Comparison of ENCODE assay signal across 29 cellular contexts in genomic region chr12:58602179-58602578, GRCh38.
"Had no signal": no experiment of that assay in that cellular context is flagged by ENCODE, and none has a peak within 500 bp of the region (broad histone marks: within the 10 kb centered on the region; RNA-seq: fewer than 3 reads in every experiment).

No MANE protein-coding gene starts in this region.

- ATAC-seq: activated CD4-positive, alpha-beta T cell treated with anti-CD3 and anti-CD28 coated beads for 36 hours; activated CD8-positive, alpha-beta memory T cell treated with anti-CD3 and anti-CD28 coated beads, Interleukin-2, amount 10 ng/mL, durations not matched to agents 7 days and 5 days; activated CD8-positive, alpha-beta T cell treated with anti-CD3 and anti-CD28 coated beads, Interleukin-2, amount 10 ng/mL, durations not matched to agents 7 days and 5 days; activated naive CD8-positive, alpha-beta T cell treated with anti-CD3 and anti-CD28 coated beads, Interleukin-2, amount 50 U/mL, for 24 hours; body of pancreas; effector memory CD8-positive, alpha-beta T cell had no signal

- H3K4me3 Mint-ChIP-seq: activated CD4-positive, alpha-beta memory T cell treated with anti-CD3 and anti-CD28 coated beads for 36 hours; activated CD4-positive, alpha-beta T cell treated with anti-CD3 and anti-CD28 coated beads for 36 hours; activated CD4-positive, alpha-beta T cell treated with anti-CD3 and anti-CD28 coated beads, Interleukin-2, amount 10 ng/mL, durations not matched to agents 24 days and 14 days; activated CD8-positive, alpha-beta memory T cell treated with anti-CD3 and anti-CD28 coated beads, Interleukin-2, amount 10 ng/mL, durations not matched to agents 7 days and 5 days; activated CD8-positive, alpha-beta T cell treated with anti-CD3 and anti-CD28 coated beads, Interleukin-2, amount 10 ng/mL, durations not matched to agents 7 days and 5 days; activated naive CD4-positive, alpha-beta T cell treated with anti-CD3 and anti-CD28 coated beads for 36 hours; activated naive CD4-positive, alpha-beta T cell treated with anti-CD3 and anti-CD28 coated beads, Interleukin-2, amount 50 U/mL, for 24 hours; activated naive CD8-positive, alpha-beta T cell treated with anti-CD3 and anti-CD28 coated beads for 36 hours; activated naive CD8-positive, alpha-beta T cell treated with anti-CD3 and anti-CD28 coated beads, Interleukin-2, amount 50 U/mL, for 24 hours; activated T-helper 1 cell treated with anti-CD3 and anti-CD28 coated beads, Interleukin-12 subunit alpha, Interleukin-12 subunit beta, Interleukin-2, Interleukin-4 antibody, amounts not matched to agents 30 ng/mL and 10 ng/mL and 1 ng/mL, durations not matched to agents 14 hours and 24 hours and 36 hours; effector memory CD8-positive, alpha-beta T cell had no signal

- H3K9me3 Mint-ChIP-seq: activated CD4-positive, alpha-beta memory T cell treated with anti-CD3 and anti-CD28 coated beads for 36 hours; activated CD4-positive, alpha-beta T cell treated with anti-CD3 and anti-CD28 coated beads, Interleukin-2, amount 10 ng/mL, durations not matched to agents 24 days and 14 days; activated T-helper 1 cell treated with anti-CD3 and anti-CD28 coated beads, Interleukin-12 subunit alpha, Interleukin-12 subunit beta, Interleukin-2, Interleukin-4 antibody, amounts not matched to agents 30 ng/mL and 10 ng/mL and 1 ng/mL, durations not matched to agents 14 hours and 24 hours and 36 hours had no signal

- H3K9me3 ChIP-seq: body of pancreas, esophagus muscularis mucosa had no signal

- H3K4me3 ChIP-seq: body of pancreas, esophagus muscularis mucosa had no signal

- H3K36me3 Mint-ChIP-seq: activated CD4-positive, alpha-beta memory T cell treated with anti-CD3 and anti-CD28 coated beads for 36 hours; activated CD8-positive, alpha-beta memory T cell treated with anti-CD3 and anti-CD28 coated beads, Interleukin-2, amount 10 ng/mL, durations not matched to agents 7 days and 5 days; activated naive CD4-positive, alpha-beta T cell treated with anti-CD3 and anti-CD28 coated beads, Interleukin-2, amount 50 U/mL, for 24 hours; activated naive CD8-positive, alpha-beta T cell treated with anti-CD3 and anti-CD28 coated beads for 36 hours had no signal

- H3K27ac Mint-ChIP-seq: activated CD4-positive, alpha-beta memory T cell treated with anti-CD3 and anti-CD28 coated beads for 36 hours; activated CD4-positive, alpha-beta T cell treated with anti-CD3 and anti-CD28 coated beads for 36 hours; activated CD4-positive, alpha-beta T cell treated with anti-CD3 and anti-CD28 coated beads, Interleukin-2, amount 10 ng/mL, durations not matched to agents 24 days and 14 days; activated CD8-positive, alpha-beta memory T cell treated with anti-CD3 and anti-CD28 coated beads, Interleukin-2, amount 10 ng/mL, durations not matched to agents 7 days and 5 days; activated CD8-positive, alpha-beta T cell treated with anti-CD3 and anti-CD28 coated beads, Interleukin-2, amount 10 ng/mL, durations not matched to agents 7 days and 5 days; activated naive CD4-positive, alpha-beta T cell treated with anti-CD3 and anti-CD28 coated beads for 36 hours; activated naive CD4-positive, alpha-beta T cell treated with anti-CD3 and anti-CD28 coated beads, Interleukin-2, amount 50 U/mL, for 24 hours; activated naive CD8-positive, alpha-beta T cell treated with anti-CD3 and anti-CD28 coated beads for 36 hours; activated naive CD8-positive, alpha-beta T cell treated with anti-CD3 and anti-CD28 coated beads, Interleukin-2, amount 50 U/mL, for 24 hours; activated T-helper 1 cell treated with anti-CD3 and anti-CD28 coated beads, Interleukin-12 subunit alpha, Interleukin-12 subunit beta, Interleukin-2, Interleukin-4 antibody, amounts not matched to agents 30 ng/mL and 10 ng/mL and 1 ng/mL, durations not matched to agents 14 hours and 24 hours and 36 hours; activated T-helper 2 cell treated with anti-CD3 and anti-CD28 coated beads, Interferon-gamma antibody, Interleukin-2, Interleukin-4, amounts not matched to agents 10 μg/mL and 5 μg/mL and 100 μg/mL, durations not matched to agents 14 hours and 24 hours and 36 hours; effector memory CD8-positive, alpha-beta T cell had no signal

- H3K36me3 ChIP-seq: esophagus muscularis mucosa had no signal

- DNase-seq: activated CD4-positive, alpha-beta memory T cell treated with anti-CD3 and anti-CD28 coated beads for 36 hours; activated CD4-positive, alpha-beta T cell treated with anti-CD3 and anti-CD28 coated beads for 36 hours; activated CD4-positive, alpha-beta T cell treated with anti-CD3 and anti-CD28 coated beads, Interleukin-2, amount 10 ng/mL, durations not matched to agents 24 days and 14 days; activated CD4-positive, CD25-positive, alpha-beta regulatory T cell; activated CD4-positive, CD25-positive, alpha-beta regulatory T cell treated with anti-CD3 and anti-CD28 coated beads, Interleukin-2, amount 50 U/mL, for 72 hours; activated CD8-positive, alpha-beta memory T cell treated with anti-CD3 and anti-CD28 coated beads, Interleukin-2, amount 10 ng/mL, durations not matched to agents 7 days and 5 days; activated CD8-positive, alpha-beta memory T cell treated with anti-CD3 and anti-CD28 coated beads, Interleukin-2, amount 50 U/mL, for 4 hours; activated CD8-positive, alpha-beta T cell treated with anti-CD3 and anti-CD28 coated beads, Interleukin-2, amount 10 ng/mL, durations not matched to agents 7 days and 5 days; activated effector memory CD4-positive, alpha-beta T cell treated with anti-CD3 and anti-CD28 coated beads, Interleukin-2, amount 50 U/mL, for 16 hours; activated naive CD4-positive, alpha-beta T cell treated with anti-CD3 and anti-CD28 coated beads for 36 hours; activated naive CD8-positive, alpha-beta T cell treated with anti-CD3 and anti-CD28 coated beads for 36 hours; activated naive CD8-positive, alpha-beta T cell treated with anti-CD3 and anti-CD28 coated beads, Interleukin-2, amount 50 U/mL, for 24 hours; activated T-cell treated with anti-CD3 and anti-CD28 coated beads, Interleukin-2, amount 50 U/mL, for 1 hour; activated T-cell treated with anti-CD3 and anti-CD28 coated beads, Interleukin-2, amount 50 U/mL, for 48 hours; amniotic stem cell; anterior cingulate cortex; body of pancreas; caudate nucleus; cortex of kidney; dermis blood vessel endothelial cell; effector CD4-positive, alpha-beta T cell; effector memory CD8-positive, alpha-beta T cell; erythroblast; foreskin fibroblast; T-helper 2 cell had no signal

- H3K27ac ChIP-seq: body of pancreas, esophagus muscularis mucosa had no signal

- H3K27me3 ChIP-seq: body of pancreas, esophagus muscularis mucosa had no signal

- H3K4me1 ChIP-seq: body of pancreas, esophagus muscularis mucosa had no signal

- H3K4me1 Mint-ChIP-seq: activated CD4-positive, alpha-beta T cell treated with anti-CD3 and anti-CD28 coated beads for 36 hours; activated CD4-positive, alpha-beta T cell treated with anti-CD3 and anti-CD28 coated beads, Interleukin-2, amount 10 ng/mL, durations not matched to agents 24 days and 14 days; activated CD8-positive, alpha-beta memory T cell treated with anti-CD3 and anti-CD28 coated beads, Interleukin-2, amount 10 ng/mL, durations not matched to agents 7 days and 5 days; activated naive CD4-positive, alpha-beta T cell treated with anti-CD3 and anti-CD28 coated beads, Interleukin-2, amount 50 U/mL, for 24 hours; activated naive CD8-positive, alpha-beta T cell treated with anti-CD3 and anti-CD28 coated beads for 36 hours; activated naive CD8-positive, alpha-beta T cell treated with anti-CD3 and anti-CD28 coated beads, Interleukin-2, amount 50 U/mL, for 24 hours had no signal
